Comparison of ENCODE assay signal across 13 cellular contexts in the genomic region with DNA sequence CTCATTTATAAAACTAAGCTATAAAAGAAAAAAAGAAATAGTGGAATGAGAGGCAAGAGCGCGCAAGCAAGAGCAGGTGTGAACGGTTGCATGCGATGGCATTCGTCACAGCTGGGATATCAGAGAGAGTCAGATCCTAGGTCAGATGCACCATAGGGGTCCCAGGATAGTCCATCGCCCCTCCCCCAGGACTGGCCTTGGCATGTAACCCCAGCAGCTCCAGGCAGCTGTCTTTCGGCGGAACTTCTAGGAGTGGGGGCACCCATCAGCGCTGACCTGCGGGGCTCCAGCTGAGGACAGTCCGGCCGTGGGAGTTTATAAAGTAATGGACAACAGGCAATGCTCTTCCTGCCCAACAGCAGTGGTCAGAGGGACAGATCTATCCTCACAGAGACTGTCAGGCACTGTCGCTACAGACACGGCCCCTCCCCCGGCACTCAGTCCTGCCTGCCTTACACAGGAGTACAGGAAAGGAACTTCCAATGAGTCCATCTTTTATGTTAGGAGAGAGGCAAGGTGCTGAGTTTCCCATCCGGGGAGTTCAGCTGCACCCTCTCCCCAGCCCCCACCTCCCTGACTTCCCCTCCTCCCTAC. TPM values are rescaled to one million over a fixed set of nuclear protein-coding genes. Genes with fewer than 3 reads are reported as not detected.
DNase-seq lines count a peak whose midpoint lies in the region; ATAC-seq and TF ChIP-seq lines count a peak whose summit lies in the region.
"Had no signal": no experiment of that assay in that cellular context is flagged by ENCODE, and none has a peak within 500 bp of the region (broad histone marks: within the 10 kb centered on the region; RNA-seq: fewer than 3 reads in every experiment).

No MANE protein-coding gene starts in this region.

- peaks cover 44% of the 10 kb centered on the region for H3K4me1 Mint-ChIP-seq in T-helper 2 cell treated with Interferon-gamma antibody and Interleukin-4, amounts not matched to agents 5 μg/mL and 100 μg/mL, for 36 hours (ENCODE audit: low read depth)

- H3K4me3 ChIP-seq in HUES64 (ENCODE audit: low read length) (peak overlapping the region; percentile 57), retinal pigment epithelial cell (ENCODE audit: low read length) (peak overlapping the region; percentile 70)

- peaks cover 39% of the 10 kb centered on the region for H3K27me3 ChIP-seq in HUES64 (ENCODE audit: insufficient read depth, low read length)

- H3K36me3 Mint-ChIP-seq in T-helper 2 cell treated with Interferon-gamma antibody and Interleukin-4, amounts not matched to agents 5 μg/mL and 100 μg/mL, for 36 hours (ENCODE audit: low read depth) = no peaks in the 10 kb centered on the region
- H3K36me3 Mint-ChIP-seq: stimulated activated memory B cell treated with anti-CD40 and anti-IgM and Interleukin-4, amounts not matched to agents 10 μg/mL and 1 μg/mL and 100 μg/mL, for 72 hours had no signal

- H3K4me1 ChIP-seq in HUES64 (ENCODE audit: insufficient read depth, low read length) = peaks cover 45% of the 10 kb centered on the region

- H3K9ac ChIP-seq in HUES64 (ENCODE audit: low read depth, low read length) = no peak overlapping the region

- no peak overlapping the region for H3K27ac ChIP-seq in HUES64 (ENCODE audit: low read depth, low read length)
- H3K27ac ChIP-seq: epithelial cell of prostate, skin epidermis had no signal

- H3K4me3 Mint-ChIP-seq in T-helper 2 cell treated with Interferon-gamma antibody and Interleukin-4, amounts not matched to agents 5 μg/mL and 100 μg/mL, for 36 hours = peak overlapping the region; percentile 89

- 38% methylated on average over 16 of the region's 16 CpGs for WGBS in HUES64

- H3K27me3 Mint-ChIP-seq in T-helper 2 cell treated with Interferon-gamma antibody and Interleukin-4, amounts not matched to agents 5 μg/mL and 100 μg/mL, for 36 hours (ENCODE audit: low read depth) = peaks cover 61% of the 10 kb centered on the region

- H3K9me3 Mint-ChIP-seq in T-helper 2 cell treated with Interferon-gamma antibody and Interleukin-4, amounts not matched to agents 5 μg/mL and 100 μg/mL, for 36 hours = peaks cover 5% of the 10 kb centered on the region

- ATAC-seq in esophagus mucosa = peak; percentile 13
- ATAC-seq: stimulated activated memory B cell treated with anti-CD40 and anti-IgM and Interleukin-4, amounts not matched to agents 10 μg/mL and 1 μg/mL and 100 μg/mL, for 72 hours had no signal

- no peaks in the 10 kb centered on the region for H3K36me3 ChIP-seq in HUES64 (ENCODE audit: insufficient read depth, low read length)

- H3K27ac Mint-ChIP-seq in T-helper 2 cell treated with Interferon-gamma antibody and Interleukin-4, amounts not matched to agents 5 μg/mL and 100 μg/mL, for 36 hours = no peak overlapping the region
- H3K27ac Mint-ChIP-seq: stimulated activated memory B cell treated with anti-CD40 and anti-IgM and Interleukin-4, amounts not matched to agents 10 μg/mL and 1 μg/mL and 100 μg/mL, for 72 hours had no signal

- peaks cover 10% of the 10 kb centered on the region; the same call in 1 of the 2 replicates for H3K9me3 ChIP-seq in HUES64 (ENCODE audit: insufficient read depth, low read depth, low read length)

- no peak for TF ChIP-seq CTCF in retinal pigment epithelial cell (conservative IDR thresholded peaks at IDR 0.05; ENCODE audit: low read depth, low read length)

- DNase-seq in T-helper 2 cell treated with Interferon-gamma antibody and Interleukin-4, amounts not matched to agents 5 μg/mL and 100 μg/mL, for 36 hours (ENCODE audit: low spot score) = no peak
- DNase-seq in T-helper 2 cell (no peak), retinal pigment epithelial cell (ENCODE audit: low read depth) (no peak), NCI-H345 (lab: John Stamatoyannopoulos, UW) (no peak), CD1c-positive myeloid dendritic cell (ENCODE audit: extremely low spot score) (no peak), 8988T (no peak)

RNA-seq across cellular contexts. Expression of a gene that starts 1.4 kb away (rescaled TPM):
- 0.05 TPM for polyA plus RNA-seq in HUES64 (2013, experiment 1 of 2)
- not detected for polyA plus RNA-seq in HUES64 (2013, experiment 2 of 2)
- 0.04 TPM for total RNA-seq in esophagus mucosa
- total RNA-seq: NCI-H460 had no signal
- polyA plus RNA-seq: liver had no signal
